Comparison of ENCODE assay signal across 8 cellular contexts in the genomic region with DNA sequence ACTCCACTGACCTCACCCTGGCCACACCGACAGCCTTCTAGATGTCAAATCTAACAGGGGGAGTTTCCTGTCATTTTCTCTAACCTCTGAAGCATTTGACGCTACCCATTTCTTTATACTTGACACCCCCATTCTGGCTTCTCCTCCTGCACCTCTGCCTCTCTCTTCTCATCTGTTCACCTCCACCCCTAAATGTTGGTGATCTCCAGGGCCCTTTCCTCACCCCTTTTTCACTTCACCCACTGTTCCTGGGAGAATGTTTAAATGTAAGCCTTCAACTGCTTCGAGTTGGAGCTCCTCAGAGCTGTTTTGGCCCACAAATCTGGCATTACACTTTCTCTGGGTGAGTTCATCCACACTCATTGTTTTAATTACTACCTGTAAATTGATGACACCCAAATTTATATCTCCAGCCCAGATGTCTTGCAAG. TPM values are rescaled to one million over a fixed set of nuclear protein-coding genes. Genes with fewer than 3 reads are reported as not detected.
DNase-seq lines count a peak whose midpoint lies in the region; TF ChIP-seq lines count a peak whose summit lies in the region.

No MANE protein-coding gene starts in this region.

- H3K4me3 ChIP-seq in GM08714 (ENCODE audit: low read length) (peak overlapping the region; percentile 79; the same call in 1 of the 2 replicates), SJSA1 (peak overlapping the region; percentile 83), esophagus squamous epithelium (peak overlapping the region; percentile 65 to 97 (median 89)), prostate gland (peak overlapping the region; percentile 74 to 99)

- WGBS in esophagus squamous epithelium, 2 donors: 11 to 18% methylated on average over 3 of the region's 3 CpGs
- WGBS in prostate gland: 9% methylated on average over 3 of the region's 3 CpGs

- H3K27ac ChIP-seq in SJSA1: no peak overlapping the region
- H3K27ac ChIP-seq in esophagus squamous epithelium: peak overlapping the region; percentile 95 to 100 (median 98)
- H3K27ac ChIP-seq in prostate gland: peak overlapping the region; percentile 87 to 96

- intact Hi-C loops in esophagus squamous epithelium (cut with DNase I) (no loop called here), prostate gland (cut with DNase I) (loop anchor here (1.0 kb wide), 1 partner anchor 27 kb away; a partner anchor contains a TSS)

- TF ChIP-seq CTCF in esophagus squamous epithelium (IDR thresholded peaks at IDR 0.05) (no peak), prostate gland (IDR thresholded peaks at IDR 0.05) (no peak), GM13977 (IDR thresholded peaks at IDR 0.05; ENCODE audit: extremely low read depth, insufficient read depth, missing control alignments) (no peak)

- H3K9me3 ChIP-seq in SJSA1 (replicated peaks) (no peaks in the 10 kb centered on the region), esophagus squamous epithelium (no peaks in the 10 kb centered on the region), prostate gland (no peaks in the 10 kb centered on the region)

- H3K36me3 ChIP-seq in SJSA1: peaks cover 3% of the 10 kb centered on the region; the same call in 1 of the 2 replicates
- peaks cover 9 to 34% (median 15%) of the 10 kb centered on the region in 3 donors for H3K36me3 ChIP-seq in esophagus squamous epithelium
- H3K36me3 ChIP-seq in prostate gland: no peaks in the 10 kb centered on the region

- no peaks in the 10 kb centered on the region for H3K27me3 ChIP-seq in SJSA1 (replicated peaks)
- no peaks in the 10 kb centered on the region for H3K27me3 ChIP-seq in esophagus squamous epithelium
- H3K27me3 ChIP-seq in prostate gland (replicated peaks; ENCODE audit: insufficient read depth): no peaks in the 10 kb centered on the region

- TF ChIP-seq POLR2A in esophagus squamous epithelium (IDR thresholded peaks at IDR 0.05): no peak
- no peak for TF ChIP-seq POLR2A in prostate gland (IDR thresholded peaks at IDR 0.05)

- H3K4me1 ChIP-seq in SJSA1 (replicated peaks) (peaks cover 10% of the 10 kb centered on the region), esophagus squamous epithelium (peaks cover 5 to 92% (median 25%) of the 10 kb centered on the region in 3 donors), prostate gland (replicated peaks) (no peaks in the 10 kb centered on the region)

- in situ Hi-C loops in GM13977 (cut with MboI; ENCODE audit: low pct_unique_long_range_greater_than_20kb, low sequenced_read_pairs, unreplicated experiment): no loop called here

- DNase-seq in SJSA1 (ENCODE audit: low read depth in 1 of 2, low spot score in 2 of 2) (no peak), esophagus squamous epithelium (lab: John Stamatoyannopoulos, UW) (no peak), prostate gland (ENCODE audit: low spot score) (no peak), NCI-H2227 treated with DMSO at 0.1 percent for 48 hours (lab: John Stamatoyannopoulos, UW) (no peak), cerebellum (ENCODE audit: low spot score) (no peak), GM13977 (ENCODE audit: low spot score) (no peak)
- DNase-seq in activated CD4-positive, alpha-beta T cell treated with anti-CD3 and anti-CD28 coated beads for 4 hours: no peak

RNA-seq across cellular contexts. Expression of a gene that starts 0.5 kb away (rescaled TPM):
- 18.0 and 30.4 TPM in 2 replicates for total RNA-seq in SJSA1 (2014; rRNA removed; shearing (Covaris generic))
- total RNA-seq in esophagus squamous epithelium (100 to 1,000 TPM in 2 of 4 donors, 10 to 100 TPM in 2; 68.9 to 171 (median 108) TPM), prostate gland (10 to 100 TPM; 45.5 to 63.5 TPM), cerebellum (17.2 TPM)

RNA-seq across cellular contexts. Expression of a gene that starts 8.9 kb away (rescaled TPM):
- 0.76 TPM in 1 of 2 replicates, not detected in the other for total RNA-seq in SJSA1 (2014; rRNA removed; shearing (Covaris generic))
- 1,000 to 10,000 TPM in 2 of 4 donors, 100 to 1,000 TPM in 2; 566 to 1,879 (median 1,037) TPM for total RNA-seq in esophagus squamous epithelium
- total RNA-seq in prostate gland: 10 to 100 TPM in 1 of 2 donors, 1 to 10 TPM in 1; 6.6 to 11.4 TPM
- total RNA-seq in cerebellum: 1.1 TPM

RNA-seq across cellular contexts. Expression of a gene that starts 27.7 kb away (rescaled TPM):
- total RNA-seq in SJSA1 (2014; rRNA removed; shearing (Covaris generic)): 5.4 and 20.5 TPM in 2 replicates
- total RNA-seq in esophagus squamous epithelium: 100 to 1,000 TPM in 2 of 4 donors, 10 to 100 TPM in 2; 81.6 to 164 (median 101) TPM
- 10 to 100 TPM; 16.9 to 74.0 TPM for total RNA-seq in prostate gland
- total RNA-seq in cerebellum: 7.9 TPM

RNA-seq across cellular contexts. Expression of a gene that starts 27.8 kb away (rescaled TPM):
- total RNA-seq in SJSA1 (2014; rRNA removed; shearing (Covaris generic)): 15.3 and 16.2 TPM in 2 replicates
- total RNA-seq in esophagus squamous epithelium: 10 to 100 TPM; 18.0 to 29.8 (median 25.0) TPM
- total RNA-seq in prostate gland: 10 to 100 TPM; 21.2 to 22.9 TPM
- total RNA-seq in cerebellum: 17.7 TPM

RNA-seq across cellular contexts. Expression of a gene that starts 29.4 kb away (rescaled TPM):
- total RNA-seq in SJSA1 (2014; rRNA removed; shearing (Covaris generic)): 31.1 and 53.0 TPM in 2 replicates
- total RNA-seq in esophagus squamous epithelium: 10 to 100 TPM; 46.3 to 94.3 (median 56.1) TPM
- total RNA-seq in prostate gland: 10 to 100 TPM; 65.5 to 66.8 TPM
- 29.4 TPM for total RNA-seq in cerebellum

Comparison
In these comparisons a context has a peak if more than half of its experiments do, and no peak if none do; other contexts are left out.
1. RNA of a gene that starts 8.9 kb away (total RNA-seq): 566 to 1,879 TPM in esophagus squamous epithelium; 6.6 to 11.4 TPM in prostate gland, 1.1 TPM in cerebellum (single experiment) and 0.76 TPM in SJSA1; every median in the first group is over 10 times any median in the second.
2. Peak in every context shown above with its lines, with median percentiles within 50 percentile points of each other: H3K4me3 ChIP-seq.